In genomic region chr16:57859331-57859730, GRCh38 we compare ENCODE assay signal across 8 cellular contexts. TPM values are rescaled to one million over a fixed set of nuclear protein-coding genes. Genes with fewer than 3 reads are reported as not detected.
DNase-seq lines count a peak whose midpoint lies in the region; ATAC-seq and TF ChIP-seq lines count a peak whose summit lies in the region.

No MANE protein-coding gene starts in this region.

- peak; percentile 17 for ATAC-seq in left ventricle myocardium superior
- ATAC-seq in HG03135 (IDR thresholded peaks at IDR 0.05; ENCODE audit: unreplicated experiment), result no peak
- no peak for ATAC-seq in GM21526 (IDR thresholded peaks at IDR 0.05; ENCODE audit: low FRiP score, unreplicated experiment)
- ATAC-seq in GM18517 (IDR thresholded peaks at IDR 0.05; ENCODE audit: unreplicated experiment), result no peak
- no peak for ATAC-seq in HG03280 (IDR thresholded peaks at IDR 0.05; ENCODE audit: unreplicated experiment)

- TF ChIP-seq CTCF in AG09309 (IDR thresholded peaks at IDR 0.05; ENCODE audit: control insufficient read depth, insufficient read depth, low read depth, low read length, missing control alignments), result peak; percentile 50

- intact Hi-C loops in left ventricle myocardium superior (cut with micrococcal nuclease), result no loop called here

- in situ Hi-C loops in SK-MEL-5 (cut with HindIII; ENCODE audit: low pct_unique_long_range_greater_than_20kb, low sequenced_read_pairs), result no loop called here

- H3K4me3 ChIP-seq in AG09309 (ENCODE audit: control insufficient read depth, low read depth, low read length) (no peak overlapping the region), H7 (ENCODE audit: insufficient read depth, low read depth, low read length) (no peak overlapping the region)

- DNase-seq in AG09309 (ENCODE audit: low read depth) (no peak), H7 (peak; percentile 32), SK-MEL-5 (ENCODE audit: low read depth, low spot score) (peak; percentile 67), left ventricle myocardium superior (no peak)

- no peaks in the 10 kb centered on the region for H3K36me3 ChIP-seq in H7 (replicated peaks; ENCODE audit: control insufficient read depth, insufficient read depth, low read length)

- H3K27me3 ChIP-seq in H7 (ENCODE audit: control insufficient read depth, insufficient read depth, low read length), result no peaks in the 10 kb centered on the region

RNA-seq across cellular contexts. Expression of gene KIFC3, which starts 57.0 kb away (rescaled TPM):
- total RNA-seq in H7 (2014; rRNA removed; shearing (Covaris generic)), result 15.9 and 20.4 TPM in 2 replicates
- 50.4 and 68.1 TPM in 2 replicates for total RNA-seq in SK-MEL-5 (2014; rRNA removed; shearing (Covaris generic))
- 66.6 and 75.1 TPM in 2 replicates for polyA plus RNA-seq in SK-MEL-5 (2015; cell fraction: cytosol; rRNA removed)
- polyA plus RNA-seq in SK-MEL-5 (2015; cell fraction: nucleus; rRNA removed), result 225 and 263 TPM in 2 replicates
- 52.6 TPM for total RNA-seq in left ventricle myocardium superior

Comparison
In these comparisons a context has a peak if more than half of its experiments do, and no peak if none do; other contexts are left out.
1. DNase-seq: peak in H7 (single experiment) and SK-MEL-5 (single experiment); none in AG09309 (single experiment) and left ventricle myocardium superior (single experiment).